In genomic region chr15:87976552-87976951, GRCh38 we compare ENCODE assay signal across 11 cellular contexts.
"Had no signal": no experiment of that assay in that cellular context is flagged by ENCODE, and none has a peak within 500 bp of the region (broad histone marks: within the 10 kb centered on the region; RNA-seq: fewer than 3 reads in every experiment).

No MANE protein-coding gene starts in this region.

- FAIRE-seq: H1, H54 had no signal

- H3K4me3 ChIP-seq: GM23248, GM23338, HAP-1 had no signal

- ATAC-seq: GM23338, HCT116 had no signal

- H3K36me3 ChIP-seq: HAP-1 had no signal

- H3K27ac ChIP-seq: GM23248 had no signal

- DNase-seq: GM23248, GOT3, H7, H9, HCEC 1CT, HFFc6 had no signal
